Comparison of ENCODE assay signal across 2 cellular contexts in the genomic region with DNA sequence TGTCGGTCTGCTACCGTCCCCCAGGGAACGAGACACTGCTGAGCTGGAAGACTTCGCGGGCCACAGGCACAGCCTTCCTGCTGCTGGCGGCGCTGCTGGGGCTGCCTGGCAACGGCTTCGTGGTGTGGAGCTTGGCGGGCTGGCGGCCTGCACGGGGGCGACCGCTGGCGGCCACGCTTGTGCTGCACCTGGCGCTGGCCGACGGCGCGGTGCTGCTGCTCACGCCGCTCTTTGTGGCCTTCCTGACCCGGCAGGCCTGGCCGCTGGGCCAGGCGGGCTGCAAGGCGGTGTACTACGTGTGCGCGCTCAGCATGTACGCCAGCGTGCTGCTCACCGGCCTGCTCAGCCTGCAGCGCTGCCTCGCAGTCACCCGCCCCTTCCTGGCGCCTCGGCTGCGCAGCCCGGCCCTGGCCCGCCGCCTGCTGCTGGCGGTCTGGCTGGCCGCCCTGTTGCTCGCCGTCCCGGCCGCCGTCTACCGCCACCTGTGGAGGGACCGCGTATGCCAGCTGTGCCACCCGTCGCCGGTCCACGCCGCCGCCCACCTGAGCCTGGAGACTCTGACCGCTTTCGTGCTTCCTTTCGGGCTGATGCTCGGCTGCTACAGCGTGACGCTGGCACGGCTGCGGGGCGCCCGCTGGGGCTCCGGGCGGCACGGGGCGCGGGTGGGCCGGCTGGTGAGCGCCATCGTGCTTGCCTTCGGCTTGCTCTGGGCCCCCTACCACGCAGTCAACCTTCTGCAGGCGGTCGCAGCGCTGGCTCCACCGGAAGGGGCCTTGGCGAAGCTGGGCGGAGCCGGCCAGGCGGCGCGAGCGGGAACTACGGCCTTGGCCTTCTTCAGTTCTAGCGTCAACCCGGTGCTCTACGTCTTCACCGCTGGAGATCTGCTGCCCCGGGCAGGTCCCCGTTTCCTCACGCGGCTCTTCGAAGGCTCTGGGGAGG.
TF ChIP-seq lines count a peak whose summit lies in the region.

A gene with protein sequence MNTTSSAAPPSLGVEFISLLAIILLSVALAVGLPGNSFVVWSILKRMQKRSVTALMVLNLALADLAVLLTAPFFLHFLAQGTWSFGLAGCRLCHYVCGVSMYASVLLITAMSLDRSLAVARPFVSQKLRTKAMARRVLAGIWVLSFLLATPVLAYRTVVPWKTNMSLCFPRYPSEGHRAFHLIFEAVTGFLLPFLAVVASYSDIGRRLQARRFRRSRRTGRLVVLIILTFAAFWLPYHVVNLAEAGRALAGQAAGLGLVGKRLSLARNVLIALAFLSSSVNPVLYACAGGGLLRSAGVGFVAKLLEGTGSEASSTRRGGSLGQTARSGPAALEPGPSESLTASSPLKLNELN (plus strand): TSS at position 837 of the 939 bp plus-strand sequence. CDS start 4,150 bp downstream, outside the sequence.

TF ChIP-seq in SK-N-SH, 30 proteins besides CTCF, POLR2A, EP300 and RAD21 (continued from another document):
- TF ChIP-seq, protein P1, sequence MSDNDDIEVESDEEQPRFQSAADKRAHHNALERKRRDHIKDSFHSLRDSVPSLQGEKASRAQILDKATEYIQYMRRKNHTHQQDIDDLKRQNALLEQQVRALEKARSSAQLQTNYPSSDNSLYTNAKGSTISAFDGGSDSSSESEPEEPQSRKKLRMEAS (IDR thresholded peaks at IDR 0.05; ENCODE audit: low read depth) = no peak
- no peak for TF ChIP-seq NFIC (IDR thresholded peaks at IDR 0.05; ENCODE audit: borderline replicate concordance)
- TF ChIP-seq, protein P2, sequence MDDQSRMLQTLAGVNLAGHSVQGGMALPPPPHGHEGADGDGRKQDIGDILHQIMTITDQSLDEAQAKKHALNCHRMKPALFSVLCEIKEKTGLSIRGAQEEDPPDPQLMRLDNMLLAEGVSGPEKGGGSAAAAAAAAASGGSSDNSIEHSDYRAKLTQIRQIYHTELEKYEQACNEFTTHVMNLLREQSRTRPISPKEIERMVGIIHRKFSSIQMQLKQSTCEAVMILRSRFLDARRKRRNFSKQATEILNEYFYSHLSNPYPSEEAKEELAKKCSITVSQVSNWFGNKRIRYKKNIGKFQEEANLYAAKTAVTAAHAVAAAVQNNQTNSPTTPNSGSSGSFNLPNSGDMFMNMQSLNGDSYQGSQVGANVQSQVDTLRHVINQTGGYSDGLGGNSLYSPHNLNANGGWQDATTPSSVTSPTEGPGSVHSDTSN (IDR thresholded peaks at IDR 0.05) = no peak
- TF ChIP-seq EZH2phosphoT487 (IDR thresholded peaks at IDR 0.05; ENCODE audit: borderline replicate concordance, low read depth) = no peak

TF ChIP-seq in SK-N-SH treated with all-trans-retinoic acid at 6 μM for 48 hours, 23 proteins besides CTCF, POLR2A, EP300 and RAD21 (continued from another document):
- TF ChIP-seq ZFP3 (CRISPR knock-in tag; IDR thresholded peaks at IDR 0.05) = no peak
- TF ChIP-seq, protein P3, sequence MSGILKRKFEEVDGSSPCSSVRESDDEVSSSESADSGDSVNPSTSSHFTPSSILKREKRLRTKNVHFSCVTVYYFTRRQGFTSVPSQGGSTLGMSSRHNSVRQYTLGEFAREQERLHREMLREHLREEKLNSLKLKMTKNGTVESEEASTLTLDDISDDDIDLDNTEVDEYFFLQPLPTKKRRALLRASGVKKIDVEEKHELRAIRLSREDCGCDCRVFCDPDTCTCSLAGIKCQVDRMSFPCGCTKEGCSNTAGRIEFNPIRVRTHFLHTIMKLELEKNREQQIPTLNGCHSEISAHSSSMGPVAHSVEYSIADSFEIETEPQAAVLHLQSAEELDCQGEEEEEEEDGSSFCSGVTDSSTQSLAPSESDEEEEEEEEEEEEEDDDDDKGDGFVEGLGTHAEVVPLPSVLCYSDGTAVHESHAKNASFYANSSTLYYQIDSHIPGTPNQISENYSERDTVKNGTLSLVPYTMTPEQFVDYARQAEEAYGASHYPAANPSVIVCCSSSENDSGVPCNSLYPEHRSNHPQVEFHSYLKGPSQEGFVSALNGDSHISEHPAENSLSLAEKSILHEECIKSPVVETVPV (CRISPR knock-in tag; IDR thresholded peaks at IDR 0.05) = no peak
- no peak for TF ChIP-seq ISL1 (CRISPR knock-in tag; IDR thresholded peaks at IDR 0.05)
